2 cellular contexts compared by ENCODE assay signal in the genomic region with DNA sequence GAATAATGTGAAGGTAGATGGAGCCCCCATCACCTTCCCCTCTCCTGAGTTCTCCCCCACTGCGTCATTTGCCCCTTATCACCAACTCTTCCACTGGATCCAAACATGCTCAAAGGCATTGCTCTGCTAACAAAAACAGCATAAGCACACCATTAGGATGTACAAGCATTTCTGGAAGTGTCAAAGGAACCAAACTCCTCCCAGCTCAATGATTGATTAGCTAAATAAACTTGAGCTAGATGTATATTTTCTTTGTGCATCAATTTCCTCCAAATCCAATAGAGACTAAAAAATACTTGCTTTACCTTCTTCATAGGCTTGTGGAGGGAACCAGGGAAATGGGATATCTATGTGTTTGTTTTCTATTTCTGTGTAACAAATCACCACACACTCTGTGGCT.
A peak's percentile ranks its signal among the peaks of the same experiment; 100 is the strongest.
TF ChIP-seq lines count a peak whose summit lies in the region.

No MANE protein-coding gene starts in this region.

TF ChIP-seq in HEK293T, 16 proteins besides CTCF, POLR2A, EP300 and RAD21 (continued from another document):
- no peak for TF ChIP-seq L3MBTL2 (conservative IDR thresholded peaks at IDR 0.05)

TF ChIP-seq in K562, 482 proteins besides CTCF, POLR2A, EP300 and RAD21:
- TF ChIP-seq, protein P1, sequence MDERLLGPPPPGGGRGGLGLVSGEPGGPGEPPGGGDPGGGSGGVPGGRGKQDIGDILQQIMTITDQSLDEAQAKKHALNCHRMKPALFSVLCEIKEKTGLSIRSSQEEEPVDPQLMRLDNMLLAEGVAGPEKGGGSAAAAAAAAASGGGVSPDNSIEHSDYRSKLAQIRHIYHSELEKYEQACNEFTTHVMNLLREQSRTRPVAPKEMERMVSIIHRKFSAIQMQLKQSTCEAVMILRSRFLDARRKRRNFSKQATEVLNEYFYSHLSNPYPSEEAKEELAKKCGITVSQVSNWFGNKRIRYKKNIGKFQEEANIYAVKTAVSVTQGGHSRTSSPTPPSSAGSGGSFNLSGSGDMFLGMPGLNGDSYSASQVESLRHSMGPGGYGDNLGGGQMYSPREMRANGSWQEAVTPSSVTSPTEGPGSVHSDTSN (CRISPR knock-in tag; IDR thresholded peaks at IDR 0.05; ENCODE audit: low read depth), result peak; percentile 16; the same call in 1 of the 2 replicates
- TF ChIP-seq, protein P1 (tag; conservative IDR thresholded peaks at IDR 0.05; ENCODE audit: low read depth), result peak; percentile 74
- no peak for TF ChIP-seq ZNF121 (CRISPR knock-in tag; conservative IDR thresholded peaks at IDR 0.05)
- no peak for TF ChIP-seq SRSF1 (IDR thresholded peaks at IDR 0.05; ENCODE audit: low read depth, low read length)
- TF ChIP-seq RBM14 (IDR thresholded peaks at IDR 0.05; ENCODE audit: borderline replicate concordance, insufficient read depth, low read depth, low read length), result no peak
- TF ChIP-seq EZH2 (IDR thresholded peaks at IDR 0.05; ENCODE audit: borderline replicate concordance, low read depth, low read length), result no peak
- TF ChIP-seq, protein P2, sequence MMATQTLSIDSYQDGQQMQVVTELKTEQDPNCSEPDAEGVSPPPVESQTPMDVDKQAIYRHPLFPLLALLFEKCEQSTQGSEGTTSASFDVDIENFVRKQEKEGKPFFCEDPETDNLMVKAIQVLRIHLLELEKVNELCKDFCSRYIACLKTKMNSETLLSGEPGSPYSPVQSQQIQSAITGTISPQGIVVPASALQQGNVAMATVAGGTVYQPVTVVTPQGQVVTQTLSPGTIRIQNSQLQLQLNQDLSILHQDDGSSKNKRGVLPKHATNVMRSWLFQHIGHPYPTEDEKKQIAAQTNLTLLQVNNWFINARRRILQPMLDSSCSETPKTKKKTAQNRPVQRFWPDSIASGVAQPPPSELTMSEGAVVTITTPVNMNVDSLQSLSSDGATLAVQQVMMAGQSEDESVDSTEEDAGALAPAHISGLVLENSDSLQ (IDR thresholded peaks at IDR 0.05), result peak; percentile 93
- TF ChIP-seq MEIS2 (IDR thresholded peaks at IDR 0.05; ENCODE audit: partially characterized antibody), result peak; percentile 88
- TF ChIP-seq MTA2 (IDR thresholded peaks at IDR 0.05; ENCODE audit: low read depth), result no peak
